ENCODE assay signal across 22 cellular contexts in genomic region chrX:21606037-21606436, GRCh38. TPM values are rescaled to one million over a fixed set of nuclear protein-coding genes. Genes with fewer than 3 reads are reported as not detected.
"Had no signal": no experiment of that assay in that cellular context is flagged by ENCODE, and none has a peak within 500 bp of the region (broad histone marks: within the 10 kb centered on the region; RNA-seq: fewer than 3 reads in every experiment).

No MANE protein-coding gene starts in this region.

- H3K36me3 ChIP-seq: uterus had no signal

- H3K4me1 ChIP-seq: body of pancreas, testis, uterus had no signal

- DNase-seq: activated CD4-positive, alpha-beta memory T cell treated with anti-CD3 and anti-CD28 coated beads for 36 hours; activated CD4-positive, alpha-beta T cell treated with anti-CD3 and anti-CD28 coated beads for 4 hours; activated CD4-positive, CD25-positive, alpha-beta regulatory T cell; activated effector memory CD4-positive, alpha-beta T cell treated with Interleukin-2 at 50 U/mL for 16 hours; activated naive CD4-positive, alpha-beta T cell treated with anti-CD3 and anti-CD28 coated beads for 36 hours; activated naive CD8-positive, alpha-beta T cell treated with anti-CD3 and anti-CD28 coated beads, Interleukin-2, amount 10 ng/mL, durations not matched to agents 7 days and 5 days; activated T-cell treated with anti-CD3 and anti-CD28 coated beads, Interleukin-2, amount 50 U/mL, for 48 hours; body of pancreas; effector CD4-positive, alpha-beta T cell; foreskin melanocyte; hypothalamus; naive B cell; stimulated activated CD4-positive, alpha-beta T cell treated with anti-CD3 and anti-CD28 coated beads, Interleukin-2, amount 100 ng/mL, for 48 hours; stimulated activated CD8-positive, alpha-beta memory T cell treated with anti-CD3 and anti-CD28 coated beads, Interleukin-4, amount 100 ng/mL, for 48 hours; stimulated activated naive B cell treated with anti-CD40 and anti-IgM and Interleukin-4, amounts not matched to agents 10 μg/mL and 1 μg/mL and 100 μg/mL, for 72 hours; T-cell; testis; trophoblast cell; uterus had no signal

- H3K9me3 ChIP-seq: body of pancreas, testis, uterus had no signal

- H3K27me3 ChIP-seq: body of pancreas, testis, uterus had no signal

- H3K27ac ChIP-seq: body of pancreas, testis, uterus had no signal

- H3K4me3 ChIP-seq: body of pancreas, testis, uterus had no signal

RNA-seq across cellular contexts. Expression of gene KLHL34, which starts 52.1 kb away (rescaled TPM):
- total RNA-seq: body of pancreas, neural crest cell, omental fat pad, progenitor cell of endocrine pancreas had no signal
